Comparison of ENCODE assay signal across 8 cellular contexts in genomic region chr17:59221159-59221847, GRCh38. TPM values are rescaled to one million over a fixed set of nuclear protein-coding genes. Genes with fewer than 3 reads are reported as not detected.
DNase-seq lines count a peak whose midpoint lies in the region; ATAC-seq and TF ChIP-seq lines count a peak whose summit lies in the region.

No MANE protein-coding gene starts in this region.

- no peaks in the 10 kb centered on the region for H3K4me1 ChIP-seq in muscle layer of colon (ENCODE audit: insufficient read depth, low read length)
- H3K4me1 ChIP-seq in aorta (ENCODE audit: control insufficient read depth in 1 of 2, insufficient read depth in 2 of 2, low read length in 2 of 2) = no peaks in the 10 kb centered on the region

- intact Hi-C loops in aorta (cut with DNase I) = no loop called here

- H3K36me3 ChIP-seq in MG63 (no peaks in the 10 kb centered on the region), muscle layer of colon (ENCODE audit: insufficient read depth, low read length) (no peaks in the 10 kb centered on the region), aorta (ENCODE audit: control insufficient read depth in 1 of 2, insufficient read depth in 2 of 2, low read length in 1 of 2) (no peaks in the 10 kb centered on the region)

- H3K4me3 ChIP-seq in MG63 (peak overlapping the region; percentile 61), choroid plexus epithelial cell (ENCODE audit: low read depth, low read length) (peak overlapping the region; percentile 81), muscle layer of colon (ENCODE audit: low read depth in 1 of 2, low read length in 2 of 2) (peak overlapping the region; percentile 67 to 88), aorta (ENCODE audit: low read length in 2 of 2) (peak overlapping the region; percentile 84 to 87)

- H3K27me3 ChIP-seq in MG63 (no peaks in the 10 kb centered on the region; the same call in 1 of the 2 replicates), muscle layer of colon (ENCODE audit: control insufficient read depth in 1 of 2, insufficient read depth in 2 of 2, low read length in 2 of 2) (no peaks in the 10 kb centered on the region), aorta (ENCODE audit: control insufficient read depth in 1 of 2, insufficient read depth in 2 of 2, low read length in 1 of 2) (no peaks in the 10 kb centered on the region)

- H3K9me3 ChIP-seq in MG63 = no peaks in the 10 kb centered on the region
- no peaks in the 10 kb centered on the region for H3K9me3 ChIP-seq in muscle layer of colon (ENCODE audit: low read length)
- no peaks in the 10 kb centered on the region for H3K9me3 ChIP-seq in aorta (ENCODE audit: control insufficient read depth, low read length)

- H3K27ac ChIP-seq in muscle layer of colon (ENCODE audit: low read depth, low read length) = peak overlapping the region; percentile 21
- H3K27ac ChIP-seq in aorta (ENCODE audit: low read depth in 1 of 2, low read length in 2 of 2) = no peak overlapping the region

- 10 to 13% methylated on average over 17 of the region's 17 CpGs for WGBS in aorta, 2 donors

- H3K9ac ChIP-seq in muscle layer of colon (ENCODE audit: low read length) = peak overlapping the region; percentile 71

- DNase-seq in D341Med (ENCODE audit: low spot score) (peak; percentile 82), MG63 (no peak), choroid plexus epithelial cell (ENCODE audit: low read depth) (peak; percentile 3), aorta (peak in 1 of 2 donors; percentile 52), SIG-M5 treated with dmso at 0.1 percent for 504 hours (lab: John Stamatoyannopoulos, UW; ENCODE audit: unreplicated experiment) (no peak), NCI-H226 (no peak)
- DNase-seq in activated CD8-positive, alpha-beta memory T cell treated with anti-CD3 and anti-CD28 coated beads, Interleukin-2, amount 50 U/mL, for 48 hours = no peak

- TF ChIP-seq CTCF in choroid plexus epithelial cell (conservative IDR thresholded peaks at IDR 0.05; ENCODE audit: low read depth, low read length) = no peak

- no peak for ATAC-seq in aorta (ENCODE audit: low FRiP score)

RNA-seq across cellular contexts. Expression of gene GDPD1, which starts 1.0 kb away (rescaled TPM):
- not detected in 2 replicates for total RNA-seq in MG63 (2014; rRNA removed; shearing (Covaris generic); ENCODE audit: low replicate concordance)
- 1 to 10 TPM; 1.5 to 3.8 TPM for total RNA-seq in aorta
- polyA plus RNA-seq in aorta = under 1 TPM in 1 of 2 donors, not detected in 1; 0.51 TPM

RNA-seq across cellular contexts. Expression of gene SMG8, which starts 11.5 kb away (rescaled TPM):
- 21.2 and 25.6 TPM in 2 replicates for total RNA-seq in MG63 (2014; rRNA removed; shearing (Covaris generic); ENCODE audit: low replicate concordance)
- total RNA-seq in aorta = 10 to 100 TPM in 1 of 2 donors, 1 to 10 TPM in 1; 7.5 to 11.3 TPM
- 1 to 10 TPM; 3.6 to 4.2 TPM for polyA plus RNA-seq in aorta

Comparison
In these comparisons a context has a peak if more than half of its experiments do, and no peak if none do; other contexts are left out.
1. DNase-seq: peak in D341Med (single experiment) and choroid plexus epithelial cell (single experiment); none in MG63 (single experiment), activated CD8-positive, alpha-beta memory T cell treated with anti-CD3 and anti-CD28 coated beads, Interleukin-2, amount 50 U/mL, for 48 hours (single experiment), SIG-M5 treated with dmso at 0.1 percent for 504 hours (single experiment) and NCI-H226 (single experiment).
2. Peak in every context shown above with its lines, with median percentiles within 50 percentile points of each other: H3K4me3 ChIP-seq.